8 cellular contexts compared by ENCODE assay signal in the genomic region with DNA sequence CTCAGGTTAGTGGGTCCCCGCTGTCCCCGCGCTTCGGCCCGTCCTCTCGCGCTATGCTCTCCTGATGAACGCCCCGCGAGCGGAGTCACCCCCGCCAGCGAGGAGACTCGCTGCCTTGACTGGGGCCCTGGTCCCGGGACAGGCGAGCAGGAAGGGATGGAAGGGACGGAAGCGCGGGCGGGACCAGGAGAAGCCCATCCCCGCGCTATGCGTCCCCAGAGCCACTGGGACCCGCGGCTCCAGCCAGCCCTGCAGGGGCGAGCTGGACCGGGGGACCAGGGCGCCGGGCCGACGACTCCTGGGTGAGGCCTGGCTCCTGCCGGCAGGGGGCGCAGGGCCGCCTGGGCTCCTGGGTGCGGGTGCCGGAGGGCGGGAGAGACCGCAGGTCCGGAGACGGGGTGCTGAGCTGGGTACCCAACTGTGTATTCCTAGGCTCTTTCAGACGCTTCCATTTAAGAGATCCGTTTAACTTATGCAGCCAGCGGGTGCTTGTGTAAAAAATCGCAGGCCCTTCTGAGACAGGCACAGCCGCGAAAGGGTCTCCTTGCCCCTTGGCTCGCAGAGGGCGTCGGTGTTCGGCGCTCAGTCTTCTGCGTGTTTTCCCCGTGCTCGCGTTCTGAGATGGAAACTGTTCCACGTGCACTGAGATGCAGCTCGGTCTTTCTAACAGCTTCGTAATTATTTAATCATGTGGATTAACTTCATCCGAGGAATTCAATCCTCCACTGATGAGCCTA. TPM values are rescaled to one million over a fixed set of nuclear protein-coding genes. Genes with fewer than 3 reads are reported as not detected.
DNase-seq lines count a peak whose midpoint lies in the region; ATAC-seq and TF ChIP-seq lines count a peak whose summit lies in the region.

No MANE protein-coding gene starts in this region.

- POLR2A ChIA-PET in naive thymus-derived CD4-positive, alpha-beta T cell (lab: Charles Lee): interaction anchor here (0.5 to 0.8 kb wide), 2 partner anchors 9 to 11 kb away, joined by 3 to 6 read pairs; no protein-coding TSS in a partner anchor

- TF ChIP-seq CTCF in AG10803 (conservative IDR thresholded peaks at IDR 0.05; ENCODE audit: low read length): peak; percentile 67
- TF ChIP-seq CTCF in fibroblast of mammary gland (conservative IDR thresholded peaks at IDR 0.05; ENCODE audit: control insufficient read depth, insufficient read depth, low read depth, low read length): peak; percentile 49

- peak; percentile 86 for ATAC-seq in GM19023 (IDR thresholded peaks at IDR 0.05; ENCODE audit: unreplicated experiment)
- ATAC-seq in HG03175 (IDR thresholded peaks at IDR 0.05; ENCODE audit: unreplicated experiment): peak; percentile 90
- ATAC-seq in activated T-helper 17 cell treated with anti-CD3 and anti-CD28 coated beads, Interleukin-2, amount 50 U/mL, for 72 hours (replicated peaks): peak; percentile 91
- ATAC-seq in naive thymus-derived CD4-positive, alpha-beta T cell: peak; percentile 87
- ATAC-seq in stimulated activated effector memory CD8-positive, alpha-beta T cell treated with anti-CD3 and anti-CD28 coated beads, Interleukin-12 subunit alpha, Interleukin-12 subunit beta, amount 100 ng/mL, for 72 hours: peak; percentile 90

- H3K4me1 Mint-ChIP-seq in activated T-helper 17 cell treated with anti-CD3 and anti-CD28 coated beads, Interleukin-2, amount 50 U/mL, for 72 hours: peaks cover 11% of the 10 kb centered on the region
- peaks cover 9 to 52% (median 39%) of the 10 kb centered on the region in 7 donors for H3K4me1 Mint-ChIP-seq in naive thymus-derived CD4-positive, alpha-beta T cell
- H3K4me1 Mint-ChIP-seq in stimulated activated effector memory CD8-positive, alpha-beta T cell treated with anti-CD3 and anti-CD28 coated beads, Interleukin-12 subunit alpha, Interleukin-12 subunit beta, amount 100 ng/mL, for 72 hours: peaks cover 11% of the 10 kb centered on the region

- H3K9me3 ChIP-seq in naive thymus-derived CD4-positive, alpha-beta T cell (ENCODE audit: control insufficient read depth in 2 of 3, low read length in 3 of 3): no peaks in the 10 kb centered on the region

- H3K4me3 ChIP-seq in AG10803 (ENCODE audit: low read length) (peak overlapping the region; percentile 71), fibroblast of mammary gland (ENCODE audit: control insufficient read depth, low read depth, low read length) (peak overlapping the region; percentile 49)
- peak overlapping the region; percentile 74 for H3K4me3 ChIP-seq in naive thymus-derived CD4-positive, alpha-beta T cell (ENCODE audit: low read length)

- peak overlapping the region; percentile 61 for H3K27ac ChIP-seq in naive thymus-derived CD4-positive, alpha-beta T cell (ENCODE audit: low read depth, low read length)

- no peaks in the 10 kb centered on the region for H3K36me3 Mint-ChIP-seq in activated T-helper 17 cell treated with anti-CD3 and anti-CD28 coated beads, Interleukin-2, amount 50 U/mL, for 72 hours (ENCODE audit: low read depth)
- H3K36me3 Mint-ChIP-seq in naive thymus-derived CD4-positive, alpha-beta T cell: peaks cover 0 to 8% (median 0%) of the 10 kb centered on the region in 5 donors
- H3K36me3 Mint-ChIP-seq in stimulated activated effector memory CD8-positive, alpha-beta T cell treated with anti-CD3 and anti-CD28 coated beads, Interleukin-12 subunit alpha, Interleukin-12 subunit beta, amount 100 ng/mL, for 72 hours: peaks cover 13% of the 10 kb centered on the region

- DNase-seq in AG10803 (ENCODE audit: low read depth) (peak; percentile 62), OCI-M1 (lab: John Stamatoyannopoulos, UW) (peak; percentile 56), fibroblast of mammary gland (ENCODE audit: low read depth) (peak; percentile 49)
- peak; percentile 64 to 88 (median 73) for DNase-seq in naive thymus-derived CD4-positive, alpha-beta T cell
- DNase-seq in stimulated activated effector memory CD8-positive, alpha-beta T cell treated with anti-CD3 and anti-CD28 coated beads, Interleukin-12 subunit alpha, Interleukin-12 subunit beta, amount 100 ng/mL, for 72 hours (ENCODE audit: low spot score in 2 of 2): peak; percentile 84 to 91

- no peaks in the 10 kb centered on the region for H3K36me3 ChIP-seq in naive thymus-derived CD4-positive, alpha-beta T cell (ENCODE audit: control insufficient read depth in 2 of 3, insufficient read depth in 3 of 3, low read length in 3 of 3)

- no peaks in the 10 kb centered on the region for H3K27me3 ChIP-seq in naive thymus-derived CD4-positive, alpha-beta T cell (ENCODE audit: control insufficient read depth in 2 of 2, insufficient read depth in 2 of 2, low read length in 2 of 2)

- peak overlapping the region; percentile 61 for H3K27ac Mint-ChIP-seq in activated T-helper 17 cell treated with anti-CD3 and anti-CD28 coated beads, Interleukin-2, amount 50 U/mL, for 72 hours
- H3K27ac Mint-ChIP-seq in naive thymus-derived CD4-positive, alpha-beta T cell: peak overlapping the region in 5 of 9 donors; percentile 17 to 81 (median 59)
- peak overlapping the region; percentile 54 for H3K27ac Mint-ChIP-seq in stimulated activated effector memory CD8-positive, alpha-beta T cell treated with anti-CD3 and anti-CD28 coated beads, Interleukin-12 subunit alpha, Interleukin-12 subunit beta, amount 100 ng/mL, for 72 hours

- peaks cover 8 to 9% of the 10 kb centered on the region in 2 donors for H3K4me1 ChIP-seq in naive thymus-derived CD4-positive, alpha-beta T cell (ENCODE audit: control insufficient read depth in 2 of 2, insufficient read depth in 2 of 2, low read length in 2 of 2)

- H3K9me3 Mint-ChIP-seq in activated T-helper 17 cell treated with anti-CD3 and anti-CD28 coated beads, Interleukin-2, amount 50 U/mL, for 72 hours: no peaks in the 10 kb centered on the region
- peaks cover 0 to 1% (median 0%) of the 10 kb centered on the region in 11 donors for H3K9me3 Mint-ChIP-seq in naive thymus-derived CD4-positive, alpha-beta T cell
- no peaks in the 10 kb centered on the region for H3K9me3 Mint-ChIP-seq in stimulated activated effector memory CD8-positive, alpha-beta T cell treated with anti-CD3 and anti-CD28 coated beads, Interleukin-12 subunit alpha, Interleukin-12 subunit beta, amount 100 ng/mL, for 72 hours

- no peaks in the 10 kb centered on the region for H3K27me3 Mint-ChIP-seq in activated T-helper 17 cell treated with anti-CD3 and anti-CD28 coated beads, Interleukin-2, amount 50 U/mL, for 72 hours
- H3K27me3 Mint-ChIP-seq in naive thymus-derived CD4-positive, alpha-beta T cell: no peaks in the 10 kb centered on the region

- intact Hi-C loops in naive thymus-derived CD4-positive, alpha-beta T cell (cut with micrococcal nuclease): loop anchor here in 1 of 2 donors (2.0 to 5.0 kb wide), 2 partner anchors 15 to 1547 kb away; a partner anchor contains a TSS

- peak overlapping the region; percentile 73 for H3K4me3 Mint-ChIP-seq in activated T-helper 17 cell treated with anti-CD3 and anti-CD28 coated beads, Interleukin-2, amount 50 U/mL, for 72 hours
- H3K4me3 Mint-ChIP-seq in naive thymus-derived CD4-positive, alpha-beta T cell: peak overlapping the region; percentile 71 to 88 (median 80)
- H3K4me3 Mint-ChIP-seq in stimulated activated effector memory CD8-positive, alpha-beta T cell treated with anti-CD3 and anti-CD28 coated beads, Interleukin-12 subunit alpha, Interleukin-12 subunit beta, amount 100 ng/mL, for 72 hours: peak overlapping the region; percentile 71

- CTCF ChIA-PET in naive thymus-derived CD4-positive, alpha-beta T cell (lab: Charles Lee): interaction anchor here (1.0 to 1.5 kb wide), 4 partner anchors 11 to 22 kb away, joined by 3 to 13 read pairs (median 5); no protein-coding TSS in a partner anchor

RNA-seq across cellular contexts. Expression of a gene that starts 0.6 kb away (rescaled TPM):
- total RNA-seq in activated T-helper 17 cell treated with anti-CD3 and anti-CD28 coated beads, Interleukin-2, amount 50 U/mL, for 72 hours: 1 to 10 TPM; 2.5 to 6.7 TPM
- total RNA-seq in naive thymus-derived CD4-positive, alpha-beta T cell: 1 to 10 TPM; 2.5 to 7.8 (median 3.8) TPM
- under 1 TPM; 0.47 to 0.76 TPM for polyA plus RNA-seq in naive thymus-derived CD4-positive, alpha-beta T cell

RNA-seq across cellular contexts. Expression of a gene that starts 6.1 kb away (rescaled TPM):
- total RNA-seq in activated T-helper 17 cell treated with anti-CD3 and anti-CD28 coated beads, Interleukin-2, amount 50 U/mL, for 72 hours: 1 to 10 TPM; 5.3 to 5.9 TPM
- 10 to 100 TPM in 2 of 5 experiments, 1 to 10 TPM in 3; 4.1 to 11.8 (median 7.5) TPM for total RNA-seq in naive thymus-derived CD4-positive, alpha-beta T cell
- 1 to 10 TPM; 1.6 to 1.7 TPM for polyA plus RNA-seq in naive thymus-derived CD4-positive, alpha-beta T cell

RNA-seq across cellular contexts. Expression of a gene that starts 6.2 kb away (rescaled TPM):
- total RNA-seq in activated T-helper 17 cell treated with anti-CD3 and anti-CD28 coated beads, Interleukin-2, amount 50 U/mL, for 72 hours: 10 to 100 TPM; 16.6 to 20.9 TPM
- 10 to 100 TPM; 19.3 to 47.4 (median 32.6) TPM for total RNA-seq in naive thymus-derived CD4-positive, alpha-beta T cell
- 10 to 100 TPM; 20.4 to 28.0 TPM for polyA plus RNA-seq in naive thymus-derived CD4-positive, alpha-beta T cell

RNA-seq across cellular contexts. Expression of a gene that starts 24.2 kb away (rescaled TPM):
- total RNA-seq in activated T-helper 17 cell treated with anti-CD3 and anti-CD28 coated beads, Interleukin-2, amount 50 U/mL, for 72 hours: 1 to 10 TPM in 1 of 2 donors, under 1 TPM in 1; 0.56 to 2.6 TPM
- 1 to 10 TPM in 4 of 5 experiments, under 1 TPM in 1; 0.58 to 6.6 (median 3.2) TPM for total RNA-seq in naive thymus-derived CD4-positive, alpha-beta T cell
- polyA plus RNA-seq in naive thymus-derived CD4-positive, alpha-beta T cell: under 1 TPM in 1 of 2 donors, not detected in 1; 0.09 TPM

Comparison
In these comparisons a context has a peak if more than half of its experiments do, and no peak if none do; other contexts are left out.
1. Peak in every context shown above with its lines: DNase-seq, ATAC-seq, H3K4me3 ChIP-seq and H3K27ac ChIP-seq.